32 cellular contexts compared by ENCODE assay signal in the genomic region with DNA sequence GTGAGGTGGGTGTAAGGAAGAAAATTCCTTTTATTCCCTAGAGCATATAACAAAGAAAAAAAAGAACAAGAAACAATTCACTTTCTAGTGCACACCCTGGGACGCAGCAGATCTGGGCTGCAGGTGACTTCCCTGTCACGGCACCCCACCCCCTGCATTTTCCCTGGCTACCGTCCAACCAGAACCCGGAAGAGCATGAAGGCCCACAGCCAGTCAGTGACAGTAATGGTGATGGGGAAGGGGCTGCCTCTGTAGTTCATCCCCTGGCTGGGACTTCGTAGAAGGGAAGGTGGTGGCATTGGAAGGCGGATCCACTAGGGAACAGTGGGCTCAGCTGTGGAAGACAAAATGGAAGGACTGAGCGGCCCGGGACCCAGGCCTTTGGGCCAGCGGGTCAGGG.
"Had no signal": no experiment of that assay in that cellular context is flagged by ENCODE, and none has a peak within 500 bp of the region (broad histone marks: within the 10 kb centered on the region; RNA-seq: fewer than 3 reads in every experiment).

No MANE protein-coding gene starts in this region.

- H2AFZ ChIP-seq: hepatocyte had no signal

- H3K27me3 Mint-ChIP-seq: activated naive CD8-positive, alpha-beta T cell; activated T-helper 17 cell treated with anti-CD3 and anti-CD28 coated beads, Interleukin-2, amount 50 U/mL, for 72 hours had no signal

- H3K4me2 ChIP-seq: hepatocyte had no signal

- H3K27ac ChIP-seq: adrenal gland, ascending aorta, hepatocyte, left ventricle myocardium inferior, neutrophil, ovary, psoas muscle, stomach, suprapubic skin, tibial nerve had no signal

- H3K36me3 ChIP-seq: adrenal gland, ascending aorta, left ventricle myocardium inferior, neutrophil, ovary, stomach, suprapubic skin, tibial nerve had no signal

- H3K27me3 ChIP-seq: adrenal gland, ascending aorta, hepatocyte, ovary, stomach, tibial nerve had no signal

- H3K4me3 ChIP-seq: adrenal gland, ascending aorta, hepatocyte, left ventricle myocardium inferior, ovary, psoas muscle, stomach, suprapubic skin, tibial nerve had no signal

- H3K4me1 Mint-ChIP-seq: activated CD4-positive, alpha-beta T cell treated with anti-CD3 and anti-CD28 coated beads for 36 hours; activated T-helper 17 cell treated with anti-CD3 and anti-CD28 coated beads, Interleukin-2, amount 50 U/mL, for 72 hours; immature natural killer cell had no signal

- ATAC-seq: activated CD4-positive, alpha-beta T cell treated with anti-CD3 and anti-CD28 coated beads for 36 hours; activated T-helper 17 cell treated with anti-CD3 and anti-CD28 coated beads, Interleukin-2, amount 50 U/mL, for 72 hours; esophagus mucosa; natural killer cell treated with Interleukin-12 subunit alpha and Interleukin-12 subunit beta and Interleukin-15 and Interleukin-18, amount 100 ng/mL, for 72 hours; psoas muscle; right cardiac atrium had no signal

- H3K4me3 Mint-ChIP-seq: activated CD4-positive, alpha-beta T cell treated with anti-CD3 and anti-CD28 coated beads for 36 hours; activated naive CD8-positive, alpha-beta T cell; activated T-cell treated with anti-CD3 and anti-CD28 coated beads, Interleukin-2, amount 50 U/mL, for 24 hours; activated T-helper 17 cell treated with anti-CD3 and anti-CD28 coated beads, Interleukin-2, amount 50 U/mL, for 72 hours; immature natural killer cell; natural killer cell treated with Interleukin-12 subunit alpha and Interleukin-12 subunit beta and Interleukin-15 and Interleukin-18, amount 100 ng/mL, for 72 hours; WTC11 had no signal

- DNase-seq: activated CD4-positive, alpha-beta T cell treated with anti-CD3 and anti-CD28 coated beads for 36 hours; activated CD4-positive, alpha-beta T cell treated with anti-CD3 and anti-CD28 coated beads, Interleukin-2, amount 50 U/mL, for 4 hours; activated CD8-positive, alpha-beta memory T cell treated with anti-CD3 and anti-CD28 coated beads for 24 hours; activated CD8-positive, alpha-beta memory T cell treated with anti-CD3 and anti-CD28 coated beads, Interleukin-2, amount 50 U/mL, for 4 hours; activated naive CD4-positive, alpha-beta T cell; activated T-cell treated with anti-CD3 and anti-CD28 coated beads, Interleukin-2, amount 50 U/mL, for 24 hours; adrenal gland; central memory CD4-positive, alpha-beta T cell; effector memory CD4-positive, alpha-beta T cell; foreskin melanocyte; glutamatergic neuron; immature natural killer cell; kidney glomerular epithelial cell; left ventricle myocardium inferior; mammary epithelial cell; ovary; psoas muscle; right cardiac atrium; stimulated activated CD4-positive, alpha-beta T cell treated with anti-CD3 and anti-CD28 coated beads, Interleukin-12 subunit alpha, Interleukin-12 subunit beta, amount 100 ng/mL, for 4 hours; stimulated activated CD4-positive, alpha-beta T cell treated with anti-CD3 and anti-CD28 coated beads, Interleukin-4, amount 100 ng/mL, for 4 hours; stomach; T1000 had no signal

- H3K27ac Mint-ChIP-seq: activated CD4-positive, alpha-beta T cell treated with anti-CD3 and anti-CD28 coated beads for 36 hours; activated naive CD8-positive, alpha-beta T cell; activated T-cell treated with anti-CD3 and anti-CD28 coated beads, Interleukin-2, amount 50 U/mL, for 24 hours; activated T-helper 17 cell treated with anti-CD3 and anti-CD28 coated beads, Interleukin-2, amount 50 U/mL, for 72 hours; immature natural killer cell; natural killer cell treated with Interleukin-12 subunit alpha and Interleukin-12 subunit beta and Interleukin-15 and Interleukin-18, amount 100 ng/mL, for 72 hours; WTC11 had no signal

- H3K79me2 ChIP-seq: hepatocyte had no signal

- H3K4me1 ChIP-seq: adrenal gland, ascending aorta, left ventricle myocardium inferior, psoas muscle, stomach, suprapubic skin, tibial nerve had no signal

- H3K9me3 ChIP-seq: adrenal gland, ascending aorta, neutrophil, psoas muscle, suprapubic skin had no signal
